ENCODE assay signal across 8 cellular contexts in genomic region chr7:27745064-27745583, GRCh38. TPM values are rescaled to one million over a fixed set of nuclear protein-coding genes. Genes with fewer than 3 reads are reported as not detected.
A peak's percentile ranks its signal among the peaks of the same experiment; 100 is the strongest.
DNase-seq lines count a peak whose midpoint lies in the region; ATAC-seq and FAIRE-seq lines count a peak whose summit lies in the region.

No MANE protein-coding gene starts in this region.

- H3K9me3 ChIP-seq in small intestine (ENCODE audit: control insufficient read depth, low read depth) = no peaks in the 10 kb centered on the region

- H3K27ac ChIP-seq in small intestine (ENCODE audit: low read depth in 1 of 2, low read length in 1 of 2) = no peak overlapping the region

- H3K4me3 ChIP-seq in small intestine (ENCODE audit: low read depth in 1 of 2, low read length in 2 of 2) = no peak overlapping the region

- 14 to 16% (median 16%) methylated on average over 2 of the region's 2 CpGs for WGBS in small intestine, 3 donors

- DNase-seq in NCI-H2107 treated with DMSO at 0.1 percent for 48 hours (lab: John Stamatoyannopoulos, UW; ENCODE audit: unreplicated experiment) = peak; percentile 37
- DNase-seq in NCI-H2107 (lab: John Stamatoyannopoulos, UW) = no peak
- DNase-seq in HTR-8/SVneo (ENCODE audit: insufficient read length, low spot score) = peak; percentile 60
- DNase-seq in SKM-1 (lab: John Stamatoyannopoulos, UW; ENCODE audit: unreplicated experiment) = peak; percentile 20
- DNase-seq in foreskin melanocyte = peak; percentile 15
- peak; percentile 50 for DNase-seq in small intestine

- FAIRE-seq in HTR-8/SVneo (lab: Jason Lieb, UNC) (peak; percentile 38), small intestine (lab: Jason Lieb, UNC) (no peak)

- peaks cover 0 to 2% of the 10 kb centered on the region in 2 donors for H3K36me3 ChIP-seq in small intestine (ENCODE audit: control insufficient read depth in 2 of 2, insufficient read depth in 2 of 2, low read length in 2 of 2)

- H3K27me3 ChIP-seq in small intestine (ENCODE audit: control insufficient read depth in 2 of 2, insufficient read depth in 2 of 2, low read length in 2 of 2) = no peaks in the 10 kb centered on the region

- ATAC-seq in HG03025 (IDR thresholded peaks at IDR 0.05; ENCODE audit: low FRiP score, unreplicated experiment) (no peak), HG02981 (IDR thresholded peaks at IDR 0.05; ENCODE audit: unreplicated experiment) (no peak)

- H3K4me1 ChIP-seq in small intestine (ENCODE audit: control insufficient read depth in 2 of 2, insufficient read depth in 1 of 2, low read depth in 1 of 2, low read length in 1 of 2) = peaks cover 0 to 2% of the 10 kb centered on the region in 2 donors

RNA-seq across cellular contexts. Expression of gene TAX1BP1, which starts 5.2 kb away (rescaled TPM):
- 10 to 100 TPM; 60.8 to 82.3 (median 80.2) TPM for polyA plus RNA-seq in small intestine
